In genomic region chr9:4464911-4465513, GRCh38 we compare ENCODE assay signal across 8 cellular contexts. TPM values are rescaled to one million over a fixed set of nuclear protein-coding genes. Genes with fewer than 3 reads are reported as not detected.
DNase-seq lines count a peak whose midpoint lies in the region; ATAC-seq and TF ChIP-seq lines count a peak whose summit lies in the region.
"Had no signal": no experiment of that assay in that cellular context is flagged by ENCODE, and none has a peak within 500 bp of the region (broad histone marks: within the 10 kb centered on the region; RNA-seq: fewer than 3 reads in every experiment).

No MANE protein-coding gene starts in this region.

- H3K4me3 Mint-ChIP-seq in stimulated activated naive B cell treated with anti-CD40 and anti-IgM and Interleukin-4, amounts not matched to agents 10 μg/mL and 1 μg/mL and 100 μg/mL, for 72 hours = peak overlapping the region; percentile 40 to 41
- H3K4me3 Mint-ChIP-seq in immature natural killer cell = no peak overlapping the region

- H3K27ac Mint-ChIP-seq in stimulated activated naive B cell treated with anti-CD40 and anti-IgM and Interleukin-4, amounts not matched to agents 10 μg/mL and 1 μg/mL and 100 μg/mL, for 72 hours = peak overlapping the region; percentile 85
- no peak overlapping the region for H3K27ac Mint-ChIP-seq in immature natural killer cell

- H3K9me3 Mint-ChIP-seq in stimulated activated naive B cell treated with anti-CD40 and anti-IgM and Interleukin-4, amounts not matched to agents 10 μg/mL and 1 μg/mL and 100 μg/mL, for 72 hours = peaks cover 4 to 7% of the 10 kb centered on the region in 2 donors
- H3K9me3 Mint-ChIP-seq in immature natural killer cell = peaks cover 0 to 6% (median 0%) of the 10 kb centered on the region in 6 donors

- H3K36me3 ChIP-seq in ovary = no peaks in the 10 kb centered on the region

- no peak for TF ChIP-seq POLR2A in ovary (IDR thresholded peaks at IDR 0.05)

- TF ChIP-seq EP300 in ovary (IDR thresholded peaks at IDR 0.05) = no peak

- ATAC-seq in GM19023 (IDR thresholded peaks at IDR 0.05; ENCODE audit: unreplicated experiment) (peak; percentile 91), GM21825 (IDR thresholded peaks at IDR 0.05; ENCODE audit: unreplicated experiment) (peak; percentile 97), HG03378 (IDR thresholded peaks at IDR 0.05; ENCODE audit: unreplicated experiment) (peak; percentile 97)
- peak; percentile 96 to 99 for ATAC-seq in stimulated activated naive B cell treated with anti-CD40 and anti-IgM and Interleukin-4, amounts not matched to agents 10 μg/mL and 1 μg/mL and 100 μg/mL, for 72 hours (replicated peaks)

- H3K4me1 ChIP-seq in ovary (ENCODE audit: insufficient read depth) = no peaks in the 10 kb centered on the region

- DNase-seq in stimulated activated naive B cell treated with anti-CD40 and anti-IgM and Interleukin-4, amounts not matched to agents 10 μg/mL and 1 μg/mL and 100 μg/mL, for 72 hours = peak; percentile 31
- DNase-seq in immature natural killer cell = no peak
- no peak for DNase-seq in ovary
- no peak for DNase-seq in coronary artery (ENCODE audit: low spot score)

- TF ChIP-seq CTCF in ovary (IDR thresholded peaks at IDR 0.05) (no peak), coronary artery (IDR thresholded peaks at IDR 0.05) (no peak)

- H3K27ac ChIP-seq in ovary (no peak overlapping the region), coronary artery (no peak overlapping the region)

- intact Hi-C loops in ovary (cut with DNase I) = no loop called here

- H3K27me3 Mint-ChIP-seq in stimulated activated naive B cell treated with anti-CD40 and anti-IgM and Interleukin-4, amounts not matched to agents 10 μg/mL and 1 μg/mL and 100 μg/mL, for 72 hours = peaks cover 0 to 8% of the 10 kb centered on the region in 2 donors
- peaks cover 0 to 11% (median 4%) of the 10 kb centered on the region in 3 donors for H3K27me3 Mint-ChIP-seq in immature natural killer cell (ENCODE audit: low read depth in 3 of 3)

- H3K27me3 ChIP-seq in ovary = no peaks in the 10 kb centered on the region

- H3K4me3 ChIP-seq in ovary (no peak overlapping the region), coronary artery (no peak overlapping the region)

- H3K9me3 ChIP-seq in ovary = no peaks in the 10 kb centered on the region

- peaks cover 8 to 9% of the 10 kb centered on the region in 2 donors for H3K4me1 Mint-ChIP-seq in stimulated activated naive B cell treated with anti-CD40 and anti-IgM and Interleukin-4, amounts not matched to agents 10 μg/mL and 1 μg/mL and 100 μg/mL, for 72 hours
- H3K4me1 Mint-ChIP-seq in immature natural killer cell = no peaks in the 10 kb centered on the region

- 87 to 93% (median 90%) methylated on average over 11 of the region's 11 CpGs for WGBS in ovary, 3 donors

- H3K36me3 Mint-ChIP-seq in stimulated activated naive B cell treated with anti-CD40 and anti-IgM and Interleukin-4, amounts not matched to agents 10 μg/mL and 1 μg/mL and 100 μg/mL, for 72 hours = peaks cover 0 to 3% of the 10 kb centered on the region in 2 donors
- no peaks in the 10 kb centered on the region for H3K36me3 Mint-ChIP-seq in immature natural killer cell

RNA-seq across cellular contexts. Expression of gene SLC1A1, which starts 25.3 kb away (rescaled TPM):
- polyA plus RNA-seq in immature natural killer cell = under 1 TPM in 1 of 3 donors, not detected in 2; 0.13 TPM
- 1 to 10 TPM in 5 of 7 donors, under 1 TPM in 2; 0.76 to 1.7 (median 1.4) TPM for total RNA-seq in ovary
- polyA plus RNA-seq in ovary = 1 to 10 TPM; 1.7 to 3.1 TPM
- total RNA-seq: T-helper 2 cell treated with Interferon-gamma antibody and Interleukin-4, amounts not matched to agents 100 ng/mL and 5 ng/mL, for 36 hours had no signal

Comparison
In these comparisons a context has a peak if more than half of its experiments do, and no peak if none do; other contexts are left out.
1. H3K4me3 Mint-ChIP-seq: peak in stimulated activated naive B cell treated with anti-CD40 and anti-IgM and Interleukin-4, amounts not matched to agents 10 μg/mL and 1 μg/mL and 100 μg/mL, for 72 hours (2 of 2); none in immature natural killer cell (0 of 5).
2. Peak in every context shown above with its lines, with median percentiles within 50 percentile points of each other: ATAC-seq.